ENCODE assay signal across 20 cellular contexts in genomic region chr11:70303070-70303469, GRCh38. TPM values are rescaled to one million over a fixed set of nuclear protein-coding genes. Genes with fewer than 3 reads are reported as not detected.
A peak's percentile ranks its signal among the peaks of the same experiment; 100 is the strongest.
DNase-seq lines count a peak whose midpoint lies in the region; ATAC-seq and TF ChIP-seq lines count a peak whose summit lies in the region.
"Had no signal": no experiment of that assay in that cellular context is flagged by ENCODE, and none has a peak within 500 bp of the region (broad histone marks: within the 10 kb centered on the region; RNA-seq: fewer than 3 reads in every experiment).

No MANE protein-coding gene starts in this region.

- H3K27ac ChIP-seq in GM23338 (ENCODE audit: low read depth) (peak overlapping the region; percentile 66; the same call in 1 of the 2 replicates), esophagus squamous epithelium (peak overlapping the region in 3 of 4 donors; percentile 17 to 38 (median 36)), left lung (peak overlapping the region in 1 of 2 donors; percentile 33), neural progenitor cell (no peak overlapping the region)
- H3K27ac ChIP-seq: epithelial cell of prostate, suprapubic skin had no signal

- H3K4me3 ChIP-seq in GM23338 (no peak overlapping the region), esophagus squamous epithelium (no peak overlapping the region), left lung (no peak overlapping the region), neural progenitor cell (no peak overlapping the region), Caco-2 (ENCODE audit: low read depth, low read length) (no peak overlapping the region)
- H3K4me3 ChIP-seq: coronary artery, suprapubic skin had no signal

- CTCF ChIA-PET in Caco-2 (lab: Charles Lee) = interaction anchor here (0.6 kb wide), 1 partner anchor 32 kb away, joined by 6 read pairs; the partner anchor contains the start of gene PPFIA1

- H3F3A ChIP-seq in GM23338 (replicated peaks; ENCODE audit: low read depth) = no peaks in the 10 kb centered on the region
- no peaks in the 10 kb centered on the region for H3F3A ChIP-seq in neural progenitor cell (ENCODE audit: low read depth)

- DNase-seq in AG08395 (ENCODE audit: low spot score) = peak; percentile 89
- DNase-seq in GM23338 (ENCODE audit: low spot score) = no peak
- DNase-seq in esophagus squamous epithelium (lab: John Stamatoyannopoulos, UW) = no peak
- DNase-seq in left lung = no peak
- DNase-seq in NCI-H1694 (lab: John Stamatoyannopoulos, UW) = no peak
- DNase-seq in neural progenitor cell (ENCODE audit: low spot score) = no peak
- no peak for DNase-seq in Caco-2
- DNase-seq: activated gamma-delta T cell treated with Interleukin-2 at 50 U/mL for 16 hours; BE2C; GOT3; NCI-H2029 treated with DMSO at 0.1 percent for 48 hours; retina; SHP77; stimulated activated CD4-positive, alpha-beta T cell treated with anti-CD3 and anti-CD28 coated beads, Interleukin-4, amount 100 ng/mL, for 1 hour had no signal

- H3K9me3 Mint-ChIP-seq in GM23338 (no peaks in the 10 kb centered on the region), neural progenitor cell (no peaks in the 10 kb centered on the region), Caco-2 (ENCODE audit: unreplicated experiment) (no peaks in the 10 kb centered on the region)
- H3K9me3 Mint-ChIP-seq: neural crest cell; T-helper 1 cell treated with Interleukin-12 subunit alpha and Interleukin-12 subunit beta and Interleukin-4 antibody, amounts not matched to agents 30 μg/mL and 1 μg/mL, for 36 hours had no signal

- no peak for ATAC-seq in GM23338
- ATAC-seq in left lung = peak; percentile 53
- ATAC-seq in HG02840 (IDR thresholded peaks at IDR 0.05; ENCODE audit: low FRiP score, unreplicated experiment) = no peak

- H3K79me2 ChIP-seq in GM23338 (replicated peaks; ENCODE audit: insufficient read depth) (peaks cover 86% of the 10 kb centered on the region), neural progenitor cell (ENCODE audit: low read depth) (peaks cover 92% of the 10 kb centered on the region)

- intact Hi-C loops in esophagus squamous epithelium (cut with DNase I) (no loop called here), left lung (cut with DNase I) (no loop called here), Caco-2 (cut with micrococcal nuclease; ENCODE audit: unreplicated experiment) (no loop called here)

- 0 out of 2 replicates have a peak, but pooled peaks cover 3% of the 10 kb centered on the region for H3K4me1 ChIP-seq in GM23338 (ENCODE audit: insufficient read depth)
- peaks cover 0 to 29% (median 12%) of the 10 kb centered on the region in 3 donors for H3K4me1 ChIP-seq in esophagus squamous epithelium
- H3K4me1 ChIP-seq in left lung = peaks cover 4 to 5% of the 10 kb centered on the region in 2 donors
- no peaks in the 10 kb centered on the region for H3K4me1 ChIP-seq in neural progenitor cell
- peaks cover 53% of the 10 kb centered on the region for H3K4me1 ChIP-seq in Caco-2

- H3K4me3 Mint-ChIP-seq in GM23338 (no peak overlapping the region), neural progenitor cell (no peak overlapping the region), Caco-2 (ENCODE audit: unreplicated experiment) (no peak overlapping the region)
- H3K4me3 Mint-ChIP-seq: neural crest cell; T-helper 1 cell treated with Interleukin-12 subunit alpha and Interleukin-12 subunit beta and Interleukin-4 antibody, amounts not matched to agents 30 μg/mL and 1 μg/mL, for 36 hours had no signal

- H3K27me3 Mint-ChIP-seq in GM23338 (ENCODE audit: insufficient read depth, low read depth, poor library complexity) (no peaks in the 10 kb centered on the region), neural progenitor cell (ENCODE audit: insufficient read depth, low read depth) (no peaks in the 10 kb centered on the region), Caco-2 (ENCODE audit: insufficient read depth, unreplicated experiment) (no peaks in the 10 kb centered on the region)

- H3K9ac ChIP-seq in neural progenitor cell = no peak overlapping the region

- no peak for TF ChIP-seq CTCF in GM23338 (conservative IDR thresholded peaks at IDR 0.05; ENCODE audit: low read depth in 2 of 2)
- no peak for TF ChIP-seq CTCF in esophagus squamous epithelium (IDR thresholded peaks at IDR 0.05)
- TF ChIP-seq CTCF in left lung (IDR thresholded peaks at IDR 0.05) = no peak
- TF ChIP-seq CTCF in neural progenitor cell (IDR thresholded peaks at IDR 0.05) = no peak
- no peak for TF ChIP-seq CTCF in Caco-2 (IDR thresholded peaks at IDR 0.05; ENCODE audit: insufficient read depth in 1 of 2, low read depth in 1 of 2, low read length in 1 of 2, severe bottlenecking in 1 of 2, unreplicated experiment in 1 of 2)

- POLR2A ChIA-PET in Caco-2 (lab: Charles Lee) = no interaction called here

- H2AFZ ChIP-seq in GM23338 (no peak overlapping the region), neural progenitor cell (replicated peaks) (no peak overlapping the region)

- 0 out of 2 replicates have a peak, but pooled peaks cover 5% of the 10 kb centered on the region for H3K36me3 ChIP-seq in GM23338 (ENCODE audit: insufficient read depth)
- peaks cover 5 to 25% (median 6%) of the 10 kb centered on the region in 3 donors for H3K36me3 ChIP-seq in esophagus squamous epithelium
- peaks cover 0 to 58% of the 10 kb centered on the region in 2 donors for H3K36me3 ChIP-seq in left lung
- no peaks in the 10 kb centered on the region for H3K36me3 ChIP-seq in neural progenitor cell
- 0 out of 2 replicates have a peak, but pooled peaks cover 2% of the 10 kb centered on the region for H3K36me3 ChIP-seq in Caco-2 (ENCODE audit: control insufficient read depth, insufficient read depth, low read length)

- H3K9me2 ChIP-seq in GM23338 (ENCODE audit: insufficient read depth) = no peaks in the 10 kb centered on the region

- H3K9me3 ChIP-seq in esophagus squamous epithelium = no peaks in the 10 kb centered on the region
- H3K9me3 ChIP-seq in left lung = no peaks in the 10 kb centered on the region
- no peaks in the 10 kb centered on the region for H3K9me3 ChIP-seq in neural progenitor cell (ENCODE audit: low read depth)
- H3K9me3 ChIP-seq in Caco-2 = no peaks in the 10 kb centered on the region
- H3K9me3 ChIP-seq: BE2C, suprapubic skin had no signal

- WGBS in esophagus squamous epithelium, 2 donors = 40 to 58% methylated on average over 8 to 13 of the region's 13 CpGs

- peaks cover 27% of the 10 kb centered on the region for H4K20me1 ChIP-seq in GM23338 (replicated peaks; ENCODE audit: insufficient read depth)
- peaks cover 38% of the 10 kb centered on the region for H4K20me1 ChIP-seq in neural progenitor cell (ENCODE audit: low read depth)

- no peaks in the 10 kb centered on the region for H3K27me3 ChIP-seq in GM23338 (ENCODE audit: insufficient read depth)
- no peaks in the 10 kb centered on the region for H3K27me3 ChIP-seq in esophagus squamous epithelium
- H3K27me3 ChIP-seq in left lung = no peaks in the 10 kb centered on the region
- H3K27me3 ChIP-seq in neural progenitor cell = no peaks in the 10 kb centered on the region
- no peaks in the 10 kb centered on the region for H3K27me3 ChIP-seq in Caco-2 (replicated peaks; ENCODE audit: control insufficient read depth, insufficient read depth, low read length)
- H3K27me3 ChIP-seq: BE2C, suprapubic skin had no signal

- H3K4me1 Mint-ChIP-seq in GM23338 = peaks cover 13% of the 10 kb centered on the region
- H3K4me1 Mint-ChIP-seq in neural progenitor cell = peaks cover 17% of the 10 kb centered on the region
- peaks cover 51% of the 10 kb centered on the region for H3K4me1 Mint-ChIP-seq in Caco-2 (ENCODE audit: low read depth, unreplicated experiment)

- no peak overlapping the region for H3K27ac Mint-ChIP-seq in GM23338
- no peak overlapping the region for H3K27ac Mint-ChIP-seq in neural progenitor cell
- H3K27ac Mint-ChIP-seq in Caco-2 (ENCODE audit: unreplicated experiment) = no peak overlapping the region
- H3K27ac Mint-ChIP-seq: T-helper 1 cell treated with Interleukin-12 subunit alpha and Interleukin-12 subunit beta and Interleukin-4 antibody, amounts not matched to agents 30 μg/mL and 1 μg/mL, for 36 hours had no signal

- no TSS peak for BruUV-seq in Caco-2 (replicated peaks; lab: Mats Ljungman, UMichigan)

- no peak overlapping the region for H3K4me2 ChIP-seq in GM23338
- no peak overlapping the region for H3K4me2 ChIP-seq in neural progenitor cell

- H3K36me3 Mint-ChIP-seq in GM23338 (ENCODE audit: low read depth) (peaks cover 40% of the 10 kb centered on the region), neural progenitor cell (peaks cover 17% of the 10 kb centered on the region), Caco-2 (ENCODE audit: insufficient read depth, unreplicated experiment) (peaks cover 79% of the 10 kb centered on the region)

- no peak for TF ChIP-seq POLR2A in esophagus squamous epithelium (IDR thresholded peaks at IDR 0.05)

TF ChIP-seq in GM23338, 12 proteins besides CTCF, POLR2A, EP300 and RAD21:
- TF ChIP-seq ZNF331 (CRISPR knock-in tag; IDR thresholded peaks at IDR 0.05; ENCODE audit: low read depth) (no peak), STAT1 (IDR thresholded peaks at IDR 0.05; ENCODE audit: unreplicated experiment) (no peak), EZH2 (IDR thresholded peaks at IDR 0.05; ENCODE audit: low read depth, unreplicated experiment) (no peak)

RNA-seq across cellular contexts. Expression of gene PPFIA1, which starts 32.6 kb away (rescaled TPM):
- total RNA-seq in GM23338 (2014; rRNA removed; shearing (Covaris generic)) = 62.0 and 66.6 TPM in 2 replicates
- 41.7 and 47.0 TPM in 2 replicates for polyA plus RNA-seq in GM23338 (2016; fragmentation: Nextera tagmentation; extraction: Ambion mirVana)
- total RNA-seq in esophagus squamous epithelium (10 to 100 TPM; 21.0 to 34.7 (median 29.8) TPM), left lung (10 to 100 TPM; 52.8 to 66.0 TPM), neural progenitor cell (ENCODE audit: low replicate concordance) (42.6 and 44.5 TPM in 2 replicates), Caco-2 (2022) (148 TPM in 2 replicates)
